In the genomic region with DNA sequence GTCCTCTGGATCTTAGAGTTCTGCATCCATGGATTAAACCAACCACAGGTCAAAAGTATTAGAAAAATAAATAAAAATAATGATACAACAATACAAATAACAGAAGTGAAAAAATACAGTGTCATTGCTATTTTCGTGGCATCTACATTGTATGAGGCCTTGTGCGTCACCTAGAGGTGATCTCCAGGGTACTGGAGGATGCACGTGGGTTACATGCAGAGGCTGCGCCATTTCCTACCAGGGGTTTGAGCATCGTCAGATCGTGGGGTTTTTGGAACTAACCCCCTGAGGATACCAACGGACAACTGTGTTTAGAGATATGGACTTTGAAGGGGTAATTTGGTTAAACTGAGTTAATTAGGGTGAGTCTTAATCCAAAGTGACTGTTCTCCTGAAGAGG, we compare ENCODE assay signal across 16 cellular contexts.
DNase-seq lines count a peak whose midpoint lies in the region; FAIRE-seq and TF ChIP-seq lines count a peak whose summit lies in the region.
"Had no signal": no experiment of that assay in that cellular context is flagged by ENCODE, and none has a peak within 500 bp of the region (broad histone marks: within the 10 kb centered on the region; RNA-seq: fewer than 3 reads in every experiment).

No MANE protein-coding gene starts in this region.

- H3K9ac ChIP-seq in BLaER1 = no peak overlapping the region
- H3K9ac ChIP-seq in OCI-LY1 (ENCODE audit: low read length) = no peak overlapping the region

- no peaks in the 10 kb centered on the region for H3K9me3 ChIP-seq in BLaER1
- H3K9me3 ChIP-seq in OCI-LY1 (ENCODE audit: low read length) = no peaks in the 10 kb centered on the region
- no peaks in the 10 kb centered on the region for H3K9me3 ChIP-seq in WERI-Rb-1 (ENCODE audit: severe bottlenecking)
- H3K9me3 ChIP-seq in adrenal gland (replicated peaks in 1 of 3) = no peaks in the 10 kb centered on the region

- H3K9me2 ChIP-seq in OCI-LY1 (ENCODE audit: low read depth, low read length) = no peaks in the 10 kb centered on the region

- no peak overlapping the region for H3K4me3 ChIP-seq in BLaER1
- no peak overlapping the region for H3K4me3 ChIP-seq in GM12865 (ENCODE audit: low read depth, low read length)
- H3K4me3 ChIP-seq in OCI-LY1 (ENCODE audit: low read depth, low read length, poor library complexity, severe bottlenecking) = no peak overlapping the region
- H3K4me3 ChIP-seq in WERI-Rb-1 (ENCODE audit: low read depth, low read length) = no peak overlapping the region
- no peak overlapping the region for H3K4me3 ChIP-seq in adrenal gland

- peak overlapping the region; percentile 96 for H3K4me2 ChIP-seq in BLaER1
- H3K4me2 ChIP-seq in OCI-LY1 (ENCODE audit: low read length) = no peak overlapping the region

- peaks cover 66% of the 10 kb centered on the region for H3K4me1 ChIP-seq in BLaER1
- H3K4me1 ChIP-seq in OCI-LY1 (ENCODE audit: insufficient read depth, low read length, severe bottlenecking) = peaks cover 5% of the 10 kb centered on the region
- H3K4me1 ChIP-seq in adrenal gland (replicated peaks in 1 of 2) = no peaks in the 10 kb centered on the region

- H3F3A ChIP-seq in OCI-LY1 (ENCODE audit: insufficient read depth, low read length) = no peaks in the 10 kb centered on the region

- WGBS in adrenal gland, 4 donors = 66 to 78% (median 72%) methylated on average over 7 of the region's 7 CpGs

- peak overlapping the region; percentile 52 for H3K27ac ChIP-seq in BLaER1
- H3K27ac ChIP-seq in OCI-LY1 (ENCODE audit: low read depth, low read length, poor library complexity, severe bottlenecking) = no peak overlapping the region
- no peak overlapping the region for H3K27ac ChIP-seq in WERI-Rb-1
- H3K27ac ChIP-seq in adrenal gland = no peak overlapping the region

- no peaks in the 10 kb centered on the region for H3K79me2 ChIP-seq in OCI-LY1 (ENCODE audit: insufficient read depth, low read length)

- intact Hi-C loops in adrenal gland (cut with DNase I) = no loop called here

- TF ChIP-seq CTCF in GM12865 (IDR thresholded peaks at IDR 0.05; ENCODE audit: insufficient read depth, low read depth, low read length, missing control alignments) (peak; percentile 12), OCI-LY1 (IDR thresholded peaks at IDR 0.05; ENCODE audit: low read length) (peak; percentile 30), WERI-Rb-1 (IDR thresholded peaks at IDR 0.05; ENCODE audit: low read depth, low read length) (peak; percentile 26; the same call in 1 of the 2 replicates), adrenal gland (IDR thresholded peaks at IDR 0.05) (no peak)

- DNase-seq in GM12865 (ENCODE audit: low read depth) (no peak), WERI-Rb-1 (no peak), RCC 7860 (ENCODE audit: low spot score) (no peak), C1 segment of cervical spinal cord (lab: John Stamatoyannopoulos, UW) (no peak), adrenal gland (no peak)
- DNase-seq in stimulated activated CD4-positive, alpha-beta T cell treated with anti-CD3 and anti-CD28 coated beads, Interleukin-12 subunit alpha, Interleukin-12 subunit beta, amount 100 ng/mL, for 4 hours = no peak
- DNase-seq: ACHN; Calu3; CD4-positive, CD25-positive, alpha-beta regulatory T cell; DMS 273 treated with DMSO at 0.1 percent for 48 hours; HCEC 1CT; HFFc6; IMR-90; KBM-7 had no signal

- H4K20me1 ChIP-seq in BLaER1 = no peaks in the 10 kb centered on the region
- no peaks in the 10 kb centered on the region for H4K20me1 ChIP-seq in OCI-LY1 (ENCODE audit: insufficient read depth, low read length)

- no peak for FAIRE-seq in RCC 7860 (lab: Jason Lieb, UNC)

- no peak overlapping the region for H2AFZ ChIP-seq in OCI-LY1 (ENCODE audit: low read length)

- H3K27me3 ChIP-seq in BLaER1 (no peaks in the 10 kb centered on the region), OCI-LY1 (ENCODE audit: insufficient read depth, low read length) (0 out of 2 replicates have a peak, but pooled peaks cover 2% of the 10 kb centered on the region), WERI-Rb-1 (ENCODE audit: insufficient read depth, low read depth, severe bottlenecking) (no peaks in the 10 kb centered on the region), adrenal gland (peaks cover 15% of the 10 kb centered on the region)

- TF ChIP-seq POLR2A in adrenal gland (IDR thresholded peaks at IDR 0.05) = no peak

- H3K36me3 ChIP-seq in BLaER1 (no peaks in the 10 kb centered on the region), OCI-LY1 (ENCODE audit: insufficient read depth, low read length) (no peaks in the 10 kb centered on the region), WERI-Rb-1 (peaks cover 9% of the 10 kb centered on the region; the same call in 1 of the 2 replicates), adrenal gland (replicated peaks in 1 of 2) (no peaks in the 10 kb centered on the region)

Comparison
In these comparisons a context has a peak if more than half of its experiments do, and no peak if none do; other contexts are left out.
1. CTCF ChIP-seq: peak in GM12865 (single experiment), OCI-LY1 (single experiment) and WERI-Rb-1 (single experiment); none in adrenal gland (0 of 6).